Comparison of ENCODE assay signal across 21 cellular contexts in the genomic region with DNA sequence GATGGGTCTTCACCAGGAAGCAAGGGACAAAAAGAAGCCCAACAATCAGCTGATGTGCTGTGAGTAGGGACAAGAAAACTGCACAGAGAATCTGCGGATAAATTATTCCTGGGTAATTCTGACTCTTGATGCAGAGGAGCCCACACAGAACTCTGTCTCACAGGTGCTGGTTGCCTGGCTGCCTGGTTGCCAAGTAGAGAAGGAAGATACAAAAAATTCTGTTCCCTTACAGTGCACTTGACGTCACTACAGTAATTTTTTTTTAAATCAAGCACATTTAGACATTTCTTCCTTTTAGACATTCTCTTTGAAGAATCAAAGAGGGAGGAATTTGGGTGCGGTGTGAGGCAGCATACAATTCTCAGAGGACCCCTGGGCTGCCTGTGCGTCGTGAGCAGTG.
"Had no signal": no experiment of that assay in that cellular context is flagged by ENCODE, and none has a peak within 500 bp of the region (broad histone marks: within the 10 kb centered on the region; RNA-seq: fewer than 3 reads in every experiment).

No MANE protein-coding gene starts in this region.

- H3K36me3 Mint-ChIP-seq: natural killer cell; stimulated activated memory B cell treated with anti-CD40 and anti-IgM and Interleukin-4, amounts not matched to agents 10 μg/mL and 1 μg/mL and 100 μg/mL, for 72 hours had no signal

- H3K27ac Mint-ChIP-seq: effector memory CD8-positive, alpha-beta T cell; memory B cell; natural killer cell; stimulated activated memory B cell treated with anti-CD40 and anti-IgM and Interleukin-4, amounts not matched to agents 10 μg/mL and 1 μg/mL and 100 μg/mL, for 72 hours had no signal

- H3K4me1 ChIP-seq: pancreas, right atrium auricular region, spleen, testis, upper lobe of left lung had no signal

- H3K4me3 ChIP-seq: lung, pancreas, right atrium auricular region, skin epidermis, spleen, testis, tibial artery, upper lobe of left lung had no signal

- H3K36me3 ChIP-seq: neutrophil, pancreas, right atrium auricular region, spleen, tibial artery, upper lobe of left lung had no signal

- H3K4me3 Mint-ChIP-seq: effector memory CD8-positive, alpha-beta T cell; memory B cell; natural killer cell; stimulated activated memory B cell treated with anti-CD40 and anti-IgM and Interleukin-4, amounts not matched to agents 10 μg/mL and 1 μg/mL and 100 μg/mL, for 72 hours had no signal

- FAIRE-seq: frontal cortex, kidney, pancreas, urothelium cell line had no signal

- H3K27me3 ChIP-seq: pancreas, right atrium auricular region, testis, tibial artery, upper lobe of left lung had no signal

- H3K9me3 Mint-ChIP-seq: memory B cell had no signal

- H3K9me3 ChIP-seq: neutrophil, pancreas, right atrium auricular region, testis, tibial artery, upper lobe of left lung had no signal

- DNase-seq: cortex of kidney; effector memory CD8-positive, alpha-beta T cell; kidney; natural killer cell; pancreas; spleen; stimulated activated CD4-positive, alpha-beta T cell treated with anti-CD3 and anti-CD28 coated beads, Interleukin-4, amount 100 ng/mL, for 4 hours; stimulated activated naive CD8-positive, alpha-beta T cell treated with anti-CD3 and anti-CD28 coated beads, Interleukin-15, Interleukin-2, amounts not matched to agents 100 U/mL and 50 U/mL, for 24 hours; substantia nigra; testis; tibial artery had no signal

- H3K27ac ChIP-seq: neutrophil, pancreas, right atrium auricular region, skin epidermis, spleen, testis, tibial artery, upper lobe of left lung had no signal

- H3K4me1 Mint-ChIP-seq: memory B cell; natural killer cell; stimulated activated memory B cell treated with anti-CD40 and anti-IgM and Interleukin-4, amounts not matched to agents 10 μg/mL and 1 μg/mL and 100 μg/mL, for 72 hours had no signal

- ATAC-seq: effector memory CD8-positive, alpha-beta T cell; left lobe of liver; natural killer cell; pancreas; stimulated activated memory B cell treated with anti-CD40 and anti-IgM and Interleukin-4, amounts not matched to agents 10 μg/mL and 1 μg/mL and 100 μg/mL, for 72 hours; stimulated activated naive CD8-positive, alpha-beta T cell treated with anti-CD3 and anti-CD28 coated beads, Interleukin-15, Interleukin-2, amounts not matched to agents 100 U/mL and 50 U/mL, for 24 hours had no signal
